Comparison of ENCODE assay signal across 2 cellular contexts in the genomic region with DNA sequence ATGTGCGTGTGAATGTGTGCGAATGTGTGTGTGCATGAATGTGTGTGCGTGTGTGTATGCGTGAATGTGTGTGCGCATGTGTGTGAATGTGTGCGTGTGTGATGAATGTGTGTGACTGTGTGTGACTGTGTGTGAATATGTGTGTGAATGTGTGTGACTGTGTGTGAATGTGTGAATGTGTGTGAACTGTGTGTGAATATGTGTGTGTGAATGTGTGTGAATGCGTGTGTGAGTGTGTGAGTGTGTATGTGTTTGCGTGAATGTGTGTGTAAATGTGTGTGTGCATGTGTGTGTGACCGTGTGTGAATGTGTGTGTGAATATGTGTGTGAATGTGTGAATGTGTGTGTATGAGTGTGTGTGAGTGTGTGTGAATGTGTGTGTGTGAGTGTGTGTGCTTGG.
TF ChIP-seq lines count a peak whose summit lies in the region.

No MANE protein-coding gene starts in this region.

TF ChIP-seq in HepG2, 621 proteins besides CTCF, POLR2A, EP300 and RAD21 (continues in another document):
- TF ChIP-seq TARDBP (CRISPR knock-in tag; IDR thresholded peaks at IDR 0.05) (no peak), POLR2AphosphoS2 (IDR thresholded peaks at IDR 0.05; ENCODE audit: low read depth, low read length) (no peak), ZFP62 (CRISPR knock-in tag; IDR thresholded peaks at IDR 0.05) (no peak), RAD51 (IDR thresholded peaks at IDR 0.05; ENCODE audit: borderline replicate concordance) (peak; percentile 37; the same call in 1 of the 2 replicates), FOXK2 (IDR thresholded peaks at IDR 0.05) (peak; percentile 36; the same call in 1 of the 2 replicates), ZNF749 (CRISPR knock-in tag; IDR thresholded peaks at IDR 0.05; ENCODE audit: borderline replicate concordance) (no peak), SOX6 (IDR thresholded peaks at IDR 0.05) (peak; percentile 90; the same call in 1 of the 2 replicates), SOX6 (CRISPR knock-in tag; IDR thresholded peaks at IDR 0.05) (no peak), ATF7 (IDR thresholded peaks at IDR 0.05) (peak; percentile 5; the same call in 1 of the 2 replicates), ATF7 (CRISPR knock-in tag; IDR thresholded peaks at IDR 0.05) (no peak), NONO (IDR thresholded peaks at IDR 0.05) (peak; percentile 69; the same call in 1 of the 2 replicates), NONO (CRISPR knock-in tag; conservative IDR thresholded peaks at IDR 0.05) (no peak), FOXP1 (IDR thresholded peaks at IDR 0.05) (peak; percentile 63; the same call in 1 of the 2 replicates), FOXP1 (CRISPR knock-in tag; IDR thresholded peaks at IDR 0.05) (no peak), NBN (conservative IDR thresholded peaks at IDR 0.05) (peak; percentile 88), RELA (CRISPR knock-in tag; IDR thresholded peaks at IDR 0.05) (no peak), IRF2 (CRISPR knock-in tag; IDR thresholded peaks at IDR 0.05) (no peak), PLRG1 (conservative IDR thresholded peaks at IDR 0.05) (peak; percentile 82; the same call in 1 of the 2 replicates), TEAD2 (CRISPR knock-in tag; IDR thresholded peaks at IDR 0.05) (no peak), IKZF1 (IDR thresholded peaks at IDR 0.05) (peak; percentile 86; the same call in 1 of the 2 replicates), CREB1 (IDR thresholded peaks at IDR 0.05) (peak; percentile 51; the same call in 1 of the 2 replicates), CREB1 (CRISPR knock-in tag; IDR thresholded peaks at IDR 0.05) (no peak), ARNT (IDR thresholded peaks at IDR 0.05) (0 out of 2 replicates have a peak, but pooled peaks have one; percentile 31), ZNF577 (CRISPR knock-in tag; IDR thresholded peaks at IDR 0.05; ENCODE audit: borderline replicate concordance, low read depth) (no peak), ZNF589 (CRISPR knock-in tag; conservative IDR thresholded peaks at IDR 0.05) (no peak), CBX5 (CRISPR knock-in tag; IDR thresholded peaks at IDR 0.05; ENCODE audit: borderline replicate concordance) (no peak), ZIK1 (CRISPR knock-in tag; IDR thresholded peaks at IDR 0.05; ENCODE audit: borderline replicate concordance, low read depth) (no peak), ATAD3A (CRISPR knock-in tag; IDR thresholded peaks at IDR 0.05) (no peak), RNF2 (conservative IDR thresholded peaks at IDR 0.05; ENCODE audit: low read depth) (no peak), ZNF207 (IDR thresholded peaks at IDR 0.05; ENCODE audit: borderline replicate concordance) (peak; percentile 78; the same call in 1 of the 2 replicates), ZMYM2 (CRISPR knock-in tag; IDR thresholded peaks at IDR 0.05) (no peak)
- TF ChIP-seq, protein P1, sequence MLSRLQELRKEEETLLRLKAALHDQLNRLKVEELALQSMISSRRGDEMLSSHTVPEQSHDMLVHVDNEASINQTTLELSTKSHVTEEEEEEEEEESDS (CRISPR knock-in tag; IDR thresholded peaks at IDR 0.05; ENCODE audit: borderline replicate concordance): no peak
- TF ChIP-seq, protein P2, sequence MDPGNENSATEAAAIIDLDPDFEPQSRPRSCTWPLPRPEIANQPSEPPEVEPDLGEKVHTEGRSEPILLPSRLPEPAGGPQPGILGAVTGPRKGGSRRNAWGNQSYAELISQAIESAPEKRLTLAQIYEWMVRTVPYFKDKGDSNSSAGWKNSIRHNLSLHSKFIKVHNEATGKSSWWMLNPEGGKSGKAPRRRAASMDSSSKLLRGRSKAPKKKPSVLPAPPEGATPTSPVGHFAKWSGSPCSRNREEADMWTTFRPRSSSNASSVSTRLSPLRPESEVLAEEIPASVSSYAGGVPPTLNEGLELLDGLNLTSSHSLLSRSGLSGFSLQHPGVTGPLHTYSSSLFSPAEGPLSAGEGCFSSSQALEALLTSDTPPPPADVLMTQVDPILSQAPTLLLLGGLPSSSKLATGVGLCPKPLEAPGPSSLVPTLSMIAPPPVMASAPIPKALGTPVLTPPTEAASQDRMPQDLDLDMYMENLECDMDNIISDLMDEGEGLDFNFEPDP (CRISPR knock-in tag; conservative IDR thresholded peaks at IDR 0.05): no peak
- TF ChIP-seq, protein P3, sequence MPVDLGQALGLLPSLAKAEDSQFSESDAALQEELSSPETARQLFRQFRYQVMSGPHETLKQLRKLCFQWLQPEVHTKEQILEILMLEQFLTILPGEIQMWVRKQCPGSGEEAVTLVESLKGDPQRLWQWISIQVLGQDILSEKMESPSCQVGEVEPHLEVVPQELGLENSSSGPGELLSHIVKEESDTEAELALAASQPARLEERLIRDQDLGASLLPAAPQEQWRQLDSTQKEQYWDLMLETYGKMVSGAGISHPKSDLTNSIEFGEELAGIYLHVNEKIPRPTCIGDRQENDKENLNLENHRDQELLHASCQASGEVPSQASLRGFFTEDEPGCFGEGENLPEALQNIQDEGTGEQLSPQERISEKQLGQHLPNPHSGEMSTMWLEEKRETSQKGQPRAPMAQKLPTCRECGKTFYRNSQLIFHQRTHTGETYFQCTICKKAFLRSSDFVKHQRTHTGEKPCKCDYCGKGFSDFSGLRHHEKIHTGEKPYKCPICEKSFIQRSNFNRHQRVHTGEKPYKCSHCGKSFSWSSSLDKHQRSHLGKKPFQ (CRISPR knock-in tag; IDR thresholded peaks at IDR 0.05; ENCODE audit: insufficient replicate concordance): no peak
- TF ChIP-seq, protein P4, sequence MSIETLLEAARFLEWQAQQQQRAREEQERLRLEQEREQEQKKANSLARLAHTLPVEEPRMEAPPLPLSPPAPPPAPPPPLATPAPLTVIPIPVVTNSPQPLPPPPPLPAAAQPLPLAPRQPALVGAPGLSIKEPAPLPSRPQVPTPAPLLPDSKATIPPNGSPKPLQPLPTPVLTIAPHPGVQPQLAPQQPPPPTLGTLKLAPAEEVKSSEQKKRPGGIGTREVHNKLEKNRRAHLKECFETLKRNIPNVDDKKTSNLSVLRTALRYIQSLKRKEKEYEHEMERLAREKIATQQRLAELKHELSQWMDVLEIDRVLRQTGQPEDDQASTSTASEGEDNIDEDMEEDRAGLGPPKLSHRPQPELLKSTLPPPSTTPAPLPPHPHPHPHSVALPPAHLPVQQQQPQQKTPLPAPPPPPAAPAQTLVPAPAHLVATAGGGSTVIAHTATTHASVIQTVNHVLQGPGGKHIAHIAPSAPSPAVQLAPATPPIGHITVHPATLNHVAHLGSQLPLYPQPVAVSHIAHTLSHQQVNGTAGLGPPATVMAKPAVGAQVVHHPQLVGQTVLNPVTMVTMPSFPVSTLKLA (IDR thresholded peaks at IDR 0.05): peak; percentile 22; the same call in 1 of the 2 replicates

TF ChIP-seq in IMR-90, 13 proteins besides CTCF, POLR2A, EP300 and RAD21:
- TF ChIP-seq, protein P5, sequence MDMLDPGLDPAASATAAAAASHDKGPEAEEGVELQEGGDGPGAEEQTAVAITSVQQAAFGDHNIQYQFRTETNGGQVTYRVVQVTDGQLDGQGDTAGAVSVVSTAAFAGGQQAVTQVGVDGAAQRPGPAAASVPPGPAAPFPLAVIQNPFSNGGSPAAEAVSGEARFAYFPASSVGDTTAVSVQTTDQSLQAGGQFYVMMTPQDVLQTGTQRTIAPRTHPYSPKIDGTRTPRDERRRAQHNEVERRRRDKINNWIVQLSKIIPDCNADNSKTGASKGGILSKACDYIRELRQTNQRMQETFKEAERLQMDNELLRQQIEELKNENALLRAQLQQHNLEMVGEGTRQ (IDR thresholded peaks at IDR 0.05; ENCODE audit: low read depth, low read length): no peak
- TF ChIP-seq, protein P6, sequence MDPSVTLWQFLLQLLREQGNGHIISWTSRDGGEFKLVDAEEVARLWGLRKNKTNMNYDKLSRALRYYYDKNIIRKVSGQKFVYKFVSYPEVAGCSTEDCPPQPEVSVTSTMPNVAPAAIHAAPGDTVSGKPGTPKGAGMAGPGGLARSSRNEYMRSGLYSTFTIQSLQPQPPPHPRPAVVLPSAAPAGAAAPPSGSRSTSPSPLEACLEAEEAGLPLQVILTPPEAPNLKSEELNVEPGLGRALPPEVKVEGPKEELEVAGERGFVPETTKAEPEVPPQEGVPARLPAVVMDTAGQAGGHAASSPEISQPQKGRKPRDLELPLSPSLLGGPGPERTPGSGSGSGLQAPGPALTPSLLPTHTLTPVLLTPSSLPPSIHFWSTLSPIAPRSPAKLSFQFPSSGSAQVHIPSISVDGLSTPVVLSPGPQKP (IDR thresholded peaks at IDR 0.05; ENCODE audit: borderline replicate concordance, low read depth, low read length): no peak
- TF ChIP-seq BHLHE40 (IDR thresholded peaks at IDR 0.05; ENCODE audit: low read depth, low read length): no peak
